In genomic region chr6:125393449-125393858, GRCh38 we compare ENCODE assay signal across 9 cellular contexts.
DNase-seq lines count a peak whose midpoint lies in the region; ATAC-seq and TF ChIP-seq lines count a peak whose summit lies in the region.
"Had no signal": no experiment of that assay in that cellular context is flagged by ENCODE, and none has a peak within 500 bp of the region (broad histone marks: within the 10 kb centered on the region; RNA-seq: fewer than 3 reads in every experiment).

No MANE protein-coding gene starts in this region.

- CTCF ChIA-PET in OCI-LY7 (lab: Charles Lee; ENCODE audit: unreplicated experiment): no interaction called here

- H3K36me3 Mint-ChIP-seq in nephron progenitor cell (ENCODE audit: low read depth): peaks cover 18% of the 10 kb centered on the region

- no peaks in the 10 kb centered on the region for H3K79me2 ChIP-seq in OCI-LY7 (ENCODE audit: insufficient read depth, low read depth, low read length)

- ATAC-seq in GM19351 (IDR thresholded peaks at IDR 0.05; ENCODE audit: unreplicated experiment): peak; percentile 67
- ATAC-seq in HG03135 (IDR thresholded peaks at IDR 0.05; ENCODE audit: unreplicated experiment): peak; percentile 55
- no peak for ATAC-seq in HG03280 (IDR thresholded peaks at IDR 0.05; ENCODE audit: unreplicated experiment)

- H3K4me3 Mint-ChIP-seq in nephron progenitor cell: no peak overlapping the region

- peaks cover 4% of the 10 kb centered on the region for H3K27me3 Mint-ChIP-seq in nephron progenitor cell (ENCODE audit: low read depth, poor library complexity)

- no peak overlapping the region for H2AFZ ChIP-seq in OCI-LY7 (ENCODE audit: low read length)

- H3K9me2 ChIP-seq in OCI-LY7 (ENCODE audit: insufficient read depth, low read length): no peaks in the 10 kb centered on the region

- H3K9me3 ChIP-seq in OCI-LY7 (ENCODE audit: low read length): no peaks in the 10 kb centered on the region
- no peaks in the 10 kb centered on the region for H3K9me3 ChIP-seq in WERI-Rb-1 (ENCODE audit: severe bottlenecking)
- H3K9me3 ChIP-seq in uterus: no peaks in the 10 kb centered on the region
- H3K9me3 ChIP-seq in transverse colon: no peaks in the 10 kb centered on the region

- DNase-seq in OCI-LY7 (ENCODE audit: low spot score) (peak; percentile 4), nephron progenitor cell (no peak), WERI-Rb-1 (no peak), uterus (no peak), transverse colon (no peak)
- DNase-seq: NK-92 treated with Interleukin-12 subunit alpha and Interleukin-12 subunit beta, amount 100 ng/mL, for 24 hours had no signal

- 59 to 63% methylated on average over 1 of the region's 1 CpG for WGBS in transverse colon (ENCODE audit: low coverage in 1 of 2), 2 donors

- H3K36me3 ChIP-seq in OCI-LY7 (ENCODE audit: insufficient read depth, low read length) (no peaks in the 10 kb centered on the region), WERI-Rb-1 (no peaks in the 10 kb centered on the region), uterus (no peaks in the 10 kb centered on the region), transverse colon (no peaks in the 10 kb centered on the region)

- no peak overlapping the region for H3K4me3 ChIP-seq in OCI-LY7 (ENCODE audit: low read depth, low read length, poor library complexity, severe bottlenecking)
- no peak overlapping the region for H3K4me3 ChIP-seq in WERI-Rb-1 (ENCODE audit: low read depth, low read length)
- no peak overlapping the region for H3K4me3 ChIP-seq in uterus
- no peak overlapping the region for H3K4me3 ChIP-seq in transverse colon

- H3K4me1 ChIP-seq in OCI-LY7 (ENCODE audit: insufficient read depth, low read length, poor library complexity, severe bottlenecking) (no peaks in the 10 kb centered on the region), uterus (no peaks in the 10 kb centered on the region), transverse colon (no peaks in the 10 kb centered on the region)

- TF ChIP-seq POLR2A in uterus (IDR thresholded peaks at IDR 0.05) (no peak), transverse colon (IDR thresholded peaks at IDR 0.05) (no peak)

- no TSS peak for BruUV-seq in OCI-LY7 (replicated peaks; lab: Mats Ljungman, UMichigan)

- H3K27ac ChIP-seq in OCI-LY7 (ENCODE audit: low read depth, low read length, poor library complexity, severe bottlenecking): no peak overlapping the region
- no peak overlapping the region for H3K27ac ChIP-seq in WERI-Rb-1
- H3K27ac ChIP-seq in uterus: no peak overlapping the region
- H3K27ac ChIP-seq in transverse colon: no peak overlapping the region

- H3K4me1 Mint-ChIP-seq in nephron progenitor cell: peaks cover 25% of the 10 kb centered on the region

- H3K9me3 Mint-ChIP-seq in nephron progenitor cell: peaks cover 55% of the 10 kb centered on the region

- no peak overlapping the region for H3K4me2 ChIP-seq in OCI-LY7 (ENCODE audit: low read length)

- TF ChIP-seq EP300 in transverse colon (IDR thresholded peaks at IDR 0.05; ENCODE audit: low read depth): no peak

- POLR2A ChIA-PET in OCI-LY7 (lab: Charles Lee): interaction anchor here (0.8 kb wide), 1 partner anchor 10 kb away, joined by 4 read pairs; no protein-coding TSS in a partner anchor

- H3K27me3 ChIP-seq in WERI-Rb-1 (ENCODE audit: insufficient read depth, low read depth, severe bottlenecking): no peaks in the 10 kb centered on the region
- H3K27me3 ChIP-seq in uterus: no peaks in the 10 kb centered on the region
- H3K27me3 ChIP-seq in transverse colon: peaks cover 3% of the 10 kb centered on the region

- no peaks in the 10 kb centered on the region for H4K20me1 ChIP-seq in OCI-LY7 (ENCODE audit: insufficient read depth, low read length)

- TF ChIP-seq CTCF in OCI-LY7 (conservative IDR thresholded peaks at IDR 0.05; ENCODE audit: low read length): no peak
- TF ChIP-seq CTCF in nephron progenitor cell (IDR thresholded peaks at IDR 0.05): no peak
- TF ChIP-seq CTCF in WERI-Rb-1 (IDR thresholded peaks at IDR 0.05; ENCODE audit: low read depth, low read length): no peak
- no peak for TF ChIP-seq CTCF in uterus (IDR thresholded peaks at IDR 0.05)
- TF ChIP-seq CTCF in transverse colon (IDR thresholded peaks at IDR 0.05): no peak

- in situ Hi-C loops in transverse colon (cut with MboI; ENCODE audit: low pct_ligation_motif_present in 1 of 4, low pct_unique_long_range_greater_than_20kb in 1 of 4, low sequenced_read_pairs in 3 of 4): no loop called here

- intact Hi-C loops in OCI-LY7 (cut with micrococcal nuclease; ENCODE audit: unreplicated experiment): no loop called here
- intact Hi-C loops in uterus (cut with DNase I; ENCODE audit: low total_unique reads): no loop called here
- intact Hi-C loops in transverse colon (cut with DNase I; ENCODE audit: low total_unique reads): no loop called here

- H3K27ac Mint-ChIP-seq in nephron progenitor cell: peak overlapping the region; percentile 54
